In the genomic region with DNA sequence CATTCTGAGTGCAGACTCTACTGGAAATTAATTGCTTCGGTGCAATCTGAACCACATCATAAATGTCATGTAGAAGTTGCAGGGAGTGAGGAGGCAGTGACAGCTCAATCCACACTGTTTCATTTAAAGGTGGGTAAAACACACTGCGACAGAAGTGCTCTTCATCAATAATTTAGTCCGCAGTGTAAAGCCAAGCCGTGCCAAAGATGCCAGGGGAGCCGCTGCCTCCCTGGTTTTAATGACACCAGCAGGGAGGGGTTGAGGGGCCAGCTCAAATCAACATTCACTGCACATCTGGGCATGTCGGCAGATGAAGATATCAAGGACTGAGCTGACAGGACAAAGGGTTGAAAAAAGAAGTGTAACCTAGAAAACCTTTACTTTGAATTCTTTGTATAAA, we compare ENCODE assay signal across 28 cellular contexts.
"Had no signal": no experiment of that assay in that cellular context is flagged by ENCODE, and none has a peak within 500 bp of the region (broad histone marks: within the 10 kb centered on the region; RNA-seq: fewer than 3 reads in every experiment).

No MANE protein-coding gene starts in this region.

- H3K9me3 ChIP-seq: gastroesophageal sphincter, psoas muscle, right atrium auricular region, upper lobe of left lung had no signal

- H3K27ac ChIP-seq: gastroesophageal sphincter, hepatocyte, parathyroid adenoma, psoas muscle, right atrium auricular region, upper lobe of left lung, WERI-Rb-1 had no signal

- H3K27me3 ChIP-seq: gastroesophageal sphincter, hepatocyte, right atrium auricular region, upper lobe of left lung had no signal

- H3K36me3 ChIP-seq: gastroesophageal sphincter, right atrium auricular region, upper lobe of left lung, WERI-Rb-1 had no signal

- ATAC-seq: activated CD4-positive, CD25-positive, alpha-beta regulatory T cell treated with anti-CD3 and anti-CD28 coated beads, Interleukin-2, amount 50 U/mL, for 24 hours; gastroesophageal sphincter; left colon; psoas muscle; stimulated activated memory B cell treated with anti-CD40 and anti-IgM and Interleukin-4, amounts not matched to agents 10 μg/mL and 1 μg/mL and 100 μg/mL, for 72 hours; stimulated activated naive CD8-positive, alpha-beta T cell treated with anti-CD3 and anti-CD28 coated beads, Interleukin-15, amount 100 ng/mL, for 72 hours had no signal

- H3K4me1 ChIP-seq: gastroesophageal sphincter, parathyroid adenoma, psoas muscle, right atrium auricular region, upper lobe of left lung had no signal

- DNase-seq: activated CD4-positive, alpha-beta T cell treated with anti-CD3 and anti-CD28 coated beads for 48 hours; activated CD4-positive, alpha-beta T cell treated with anti-CD3 and anti-CD28 coated beads, Interleukin-2, amount 50 U/mL, for 48 hours; activated CD8-positive, alpha-beta memory T cell treated with anti-CD3 and anti-CD28 coated beads for 24 hours; activated effector memory CD4-positive, alpha-beta T cell treated with anti-CD3 and anti-CD28 coated beads, Interleukin-2, amount 50 U/mL, for 16 hours; activated naive CD4-positive, alpha-beta T cell treated with anti-CD3 and anti-CD28 coated beads, Interleukin-2, amount 10 ng/mL, durations not matched to agents 7 days and 5 days; amniotic stem cell; caudate nucleus; cortex of kidney; kidney; left colon; naive B cell; nucleus accumbens; psoas muscle; stimulated activated CD4-positive, alpha-beta T cell treated with anti-CD3 and anti-CD28 coated beads, Interleukin-1b, Interleukin-23, amount 100 ng/mL, for 48 hours; stimulated activated CD4-positive, alpha-beta T cell treated with anti-CD3 and anti-CD28 coated beads, Interleukin-4, amount 100 ng/mL, for 4 hours; stimulated activated CD8-positive, alpha-beta memory T cell treated with anti-CD3 and anti-CD28 coated beads, Interleukin-4, amount 100 ng/mL, for 48 hours; stimulated activated naive CD8-positive, alpha-beta T cell treated with anti-CD3 and anti-CD28 coated beads, Interleukin-15, amount 100 ng/mL, for 72 hours; substantia nigra; T1000; upper lobe of left lung; WERI-Rb-1 had no signal

- H3K4me3 ChIP-seq: gastroesophageal sphincter, hepatocyte, psoas muscle, right atrium auricular region, smooth muscle cell, upper lobe of left lung had no signal
